21 cellular contexts compared by ENCODE assay signal in the genomic region with DNA sequence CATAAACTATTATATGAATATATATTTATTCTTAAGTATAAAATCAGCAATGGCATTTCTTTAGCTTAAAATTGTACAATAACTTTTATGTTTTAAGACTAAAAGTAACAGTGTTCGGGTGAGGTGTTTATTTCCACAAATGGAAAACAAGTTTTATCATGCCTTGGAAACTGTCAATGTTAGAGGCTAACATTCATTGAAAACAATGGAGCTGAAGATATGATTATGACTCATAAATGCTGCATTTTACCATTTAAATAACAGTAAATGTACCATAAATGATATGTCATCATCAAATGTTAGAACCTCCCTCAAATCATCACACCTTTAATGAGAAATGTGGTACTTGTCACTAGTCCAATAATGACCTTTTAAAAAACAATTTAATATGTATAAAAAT.
DNase-seq lines count a peak whose midpoint lies in the region; FAIRE-seq and TF ChIP-seq lines count a peak whose summit lies in the region.
"Had no signal": no experiment of that assay in that cellular context is flagged by ENCODE, and none has a peak within 500 bp of the region (broad histone marks: within the 10 kb centered on the region; RNA-seq: fewer than 3 reads in every experiment).

No MANE protein-coding gene starts in this region.

- no peaks in the 10 kb centered on the region for H3K36me3 ChIP-seq in keratinocyte (ENCODE audit: control insufficient read depth in 2 of 2, extremely low read depth in 1 of 2, insufficient read depth in 2 of 2, low read length in 2 of 2)
- H3K36me3 ChIP-seq: BE2C, HAP-1 had no signal

- CTCF ChIA-PET in RWPE1 (lab: Yijun Ruan, JAX) = no interaction called here

- H3K27ac ChIP-seq in RWPE1 = no peak overlapping the region
- peak overlapping the region; percentile 75 for H3K27ac ChIP-seq in keratinocyte (ENCODE audit: control insufficient read depth, insufficient read depth, low read length)
- H3K27ac ChIP-seq: GM23248 had no signal

- DNase-seq in RWPE1 (ENCODE audit: low spot score) (peak; percentile 13), epithelial cell of esophagus (ENCODE audit: low read depth) (peak; percentile 66), keratinocyte (ENCODE audit: low read depth, low spot score) (no peak), DMS79 treated with DMSO at 0.1 percent for 48 hours (lab: John Stamatoyannopoulos, UW) (no peak), NOMO-1 treated with DMSO at 0.1 percent for 48 hours (lab: John Stamatoyannopoulos, UW; ENCODE audit: unreplicated experiment) (no peak)
- no peak for DNase-seq in activated CD4-positive, alpha-beta T cell treated with anti-CD3 and anti-CD28 coated beads, Interleukin-2, amount 50 U/mL, for 48 hours
- DNase-seq: 8988T; ACHN; BE2C; C1 segment of cervical spinal cord; CD4-positive, CD25-positive, alpha-beta regulatory T cell; CD8-positive, alpha-beta memory T cell; COR-L47; DMS 273 treated with DMSO at 0.1 percent for 48 hours; DMS53; GM23248 had no signal

- FAIRE-seq in A204.1 (lab: Jason Lieb, UNC) (peak; percentile 16), keratinocyte (lab: Jason Lieb, UNC) (no peak)
- FAIRE-seq: G401.6, GM12891, GM19239 had no signal

- H3K4me3 ChIP-seq in epithelial cell of esophagus (ENCODE audit: low read length) = no peak overlapping the region
- peak overlapping the region in 1 of 3 experiments; percentile 22 for H3K4me3 ChIP-seq in keratinocyte (ENCODE audit: control insufficient read depth in 2 of 3, extremely low read depth in 1 of 3, insufficient read depth in 2 of 3, low read depth in 1 of 3, low read length in 3 of 3)
- H3K4me3 ChIP-seq: GM23248, HAP-1 had no signal

- peak overlapping the region; percentile 5 for H2AFZ ChIP-seq in keratinocyte (ENCODE audit: control insufficient read depth, low read length)
- H2AFZ ChIP-seq: GM23248 had no signal

- no peak overlapping the region for H3K9ac ChIP-seq in keratinocyte (ENCODE audit: control insufficient read depth, extremely low read depth, insufficient read depth, low read length)
- H3K9ac ChIP-seq: GM23248 had no signal

- H3K27me3 ChIP-seq in keratinocyte (ENCODE audit: control insufficient read depth, extremely low read depth, insufficient read depth, low read length) = no peaks in the 10 kb centered on the region
- H3K27me3 ChIP-seq: BE2C had no signal

- H3K9me3 ChIP-seq in keratinocyte (ENCODE audit: control insufficient read depth, low read depth, low read length) = no peaks in the 10 kb centered on the region
- H3K9me3 ChIP-seq: BE2C, HAP-1 had no signal

- TF ChIP-seq CTCF in RWPE1 (conservative IDR thresholded peaks at IDR 0.05; ENCODE audit: low read depth) (no peak), epithelial cell of esophagus (IDR thresholded peaks at IDR 0.05; ENCODE audit: insufficient read depth, low read depth, low read length, missing control alignments) (no peak), keratinocyte (optimal IDR thresholded peaks at IDR 0.05 in 1 of 3, IDR thresholded peaks at IDR 0.05 in 1 of 3, conservative IDR thresholded peaks at IDR 0.05 in 1 of 3; ENCODE audit: extremely low read depth in 1 of 3, insufficient read depth in 2 of 3, low read length in 3 of 3) (no peak)

- no peaks in the 10 kb centered on the region for H3K9me1 ChIP-seq in keratinocyte (ENCODE audit: control insufficient read depth, extremely low read depth, insufficient read depth, low read length)

- peak overlapping the region; percentile 66 for H3K4me2 ChIP-seq in keratinocyte (ENCODE audit: control insufficient read depth, extremely low read depth, insufficient read depth, low read depth, low read length)

- no peaks in the 10 kb centered on the region for H3K79me2 ChIP-seq in keratinocyte (ENCODE audit: control insufficient read depth, insufficient read depth, low read length)

- dilution Hi-C loops in keratinocyte (cut with MboI; ENCODE audit: extremely low pct_ligation_motif_present, low sequenced_read_pairs) = no loop called here

- POLR2A ChIA-PET in RWPE1 (lab: Yijun Ruan, JAX; ENCODE audit: low non-redundant PET) = no interaction called here

- no peaks in the 10 kb centered on the region for H4K20me1 ChIP-seq in keratinocyte (ENCODE audit: control insufficient read depth, extremely low read depth, insufficient read depth, low read length)

- H3K4me1 ChIP-seq in keratinocyte (ENCODE audit: control insufficient read depth, extremely low read depth, insufficient read depth, low read length) = peaks cover 17% of the 10 kb centered on the region
- H3K4me1 ChIP-seq: BE2C, HAP-1 had no signal

Comparison
In these comparisons a context has a peak if more than half of its experiments do, and no peak if none do; other contexts are left out.
1. DNase-seq: peak in RWPE1 (single experiment) and epithelial cell of esophagus (single experiment); none in keratinocyte (single experiment), activated CD4-positive, alpha-beta T cell treated with anti-CD3 and anti-CD28 coated beads, Interleukin-2, amount 50 U/mL, for 48 hours (0 of 2), DMS79 treated with DMSO at 0.1 percent for 48 hours (single experiment) and NOMO-1 treated with DMSO at 0.1 percent for 48 hours (single experiment).